In the genomic region with DNA sequence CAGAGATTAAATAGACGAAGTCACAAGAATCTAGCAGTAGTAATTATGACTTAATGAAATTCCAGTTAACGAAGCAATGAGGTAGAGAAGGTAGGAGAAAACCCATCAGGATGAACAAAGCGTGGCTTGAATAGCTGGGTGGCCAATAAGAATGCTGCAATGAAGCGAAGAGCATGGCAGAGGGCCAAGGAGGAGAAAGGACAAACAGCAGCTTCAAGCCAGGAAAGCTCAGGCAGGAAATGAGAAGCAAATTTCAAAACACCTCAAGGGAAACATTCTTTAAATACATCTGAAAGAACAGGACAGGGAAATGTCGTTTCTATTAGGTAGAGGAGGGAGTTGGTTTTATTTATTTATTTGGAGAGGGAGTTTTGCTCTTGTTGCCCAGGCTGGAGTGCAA, we compare ENCODE assay signal across 11 cellular contexts.
DNase-seq lines count a peak whose midpoint lies in the region; ATAC-seq and TF ChIP-seq lines count a peak whose summit lies in the region.
"Had no signal": no experiment of that assay in that cellular context is flagged by ENCODE, and none has a peak within 500 bp of the region (broad histone marks: within the 10 kb centered on the region; RNA-seq: fewer than 3 reads in every experiment).

No MANE protein-coding gene starts in this region.

- no peak overlapping the region for H3K4me3 ChIP-seq in choroid plexus epithelial cell (ENCODE audit: low read depth, low read length)
- H3K4me3 ChIP-seq: gastroesophageal sphincter had no signal

- intact Hi-C loops in left colon (cut with DNase I, micrococcal nuclease) = no loop called here

- peak; percentile 58 for DNase-seq in NCI-H2029 treated with DMSO at 0.1 percent for 48 hours (lab: John Stamatoyannopoulos, UW)
- peak; percentile 97 for DNase-seq in choroid plexus epithelial cell (ENCODE audit: low read depth)
- peak; percentile 67 to 78 for DNase-seq in left colon
- peak; percentile 81 for DNase-seq in ureter (ENCODE audit: low spot score)
- no peak for DNase-seq in COLO668 (lab: John Stamatoyannopoulos, UW; ENCODE audit: unreplicated experiment)
- DNase-seq in ACHN = no peak
- DNase-seq: amygdala, Karpas-422, NCI-H510A had no signal

- ATAC-seq in left colon (peak; percentile 97), GM21737 (IDR thresholded peaks at IDR 0.05; ENCODE audit: unreplicated experiment) (no peak)
- ATAC-seq: gastroesophageal sphincter had no signal

- TF ChIP-seq CTCF in choroid plexus epithelial cell (conservative IDR thresholded peaks at IDR 0.05; ENCODE audit: low read depth, low read length) = no peak

- in situ Hi-C loops in ACHN (cut with HindIII; ENCODE audit: low pct_ligation_motif_present, low pct_unique_long_range_greater_than_20kb, low sequenced_read_pairs) = no loop called here

Comparison
In these comparisons a context has a peak if more than half of its experiments do, and no peak if none do; other contexts are left out.
1. DNase-seq: peak in NCI-H2029 treated with DMSO at 0.1 percent for 48 hours (single experiment), choroid plexus epithelial cell (single experiment), left colon (2 of 2) and ureter (single experiment); none in COLO668 (single experiment) and ACHN (single experiment).